ENCODE assay signal across 25 cellular contexts in genomic region chr2:33839791-33840190, GRCh38.
"Had no signal": no experiment of that assay in that cellular context is flagged by ENCODE, and none has a peak within 500 bp of the region (broad histone marks: within the 10 kb centered on the region; RNA-seq: fewer than 3 reads in every experiment).

No MANE protein-coding gene starts in this region.

- DNase-seq: activated CD4-positive, alpha-beta memory T cell treated with anti-CD3 and anti-CD28 coated beads, Interleukin-2, amount 10 ng/mL, durations not matched to agents 7 days and 5 days; activated CD4-positive, alpha-beta T cell treated with anti-CD3 and anti-CD28 coated beads for 1 hour; activated CD4-positive, alpha-beta T cell treated with anti-CD3 and anti-CD28 coated beads for 4 hours; activated CD4-positive, alpha-beta T cell treated with anti-CD3 and anti-CD28 coated beads, Interleukin-2, amount 10 ng/mL, durations not matched to agents 7 days and 5 days; activated CD4-positive, alpha-beta T cell treated with anti-CD3 and anti-CD28 coated beads, Interleukin-2, amount 50 U/mL, for 4 hours; activated CD8-positive, alpha-beta memory T cell treated with anti-CD3 and anti-CD28 coated beads, Interleukin-2, amount 50 U/mL, for 48 hours; activated gamma-delta T cell; activated naive CD4-positive, alpha-beta T cell; activated naive CD4-positive, alpha-beta T cell treated with anti-CD3 and anti-CD28 coated beads, Interleukin-2, amount 10 ng/mL, durations not matched to agents 7 days and 5 days; activated naive CD8-positive, alpha-beta T cell treated with anti-CD3 and anti-CD28 coated beads, Interleukin-2, amount 10 ng/mL, durations not matched to agents 7 days and 5 days; activated T-cell treated with anti-CD3 and anti-CD28 coated beads for 4 hours; activated T-cell treated with anti-CD3 and anti-CD28 coated beads, Interleukin-2, amount 50 U/mL, for 72 hours; effector CD4-positive, alpha-beta T cell; effector memory CD8-positive, alpha-beta T cell; erythroblast; foreskin melanocyte; heart right ventricle; T-helper 1 cell; T-helper 17 cell; T1000 had no signal

- H3K27ac ChIP-seq: ascending aorta, breast epithelium, coronary artery, esophagus muscularis mucosa, gastroesophageal sphincter, heart right ventricle had no signal

- H3K27me3 ChIP-seq: ascending aorta, breast epithelium, esophagus muscularis mucosa, gastroesophageal sphincter, heart right ventricle had no signal

- H3K9me3 ChIP-seq: ascending aorta, esophagus muscularis mucosa, gastroesophageal sphincter, heart right ventricle had no signal

- H3K4me3 ChIP-seq: ascending aorta, breast epithelium, coronary artery, esophagus muscularis mucosa, gastroesophageal sphincter, heart right ventricle had no signal

- H3K36me3 ChIP-seq: ascending aorta, breast epithelium, esophagus muscularis mucosa, gastroesophageal sphincter, heart right ventricle had no signal
